19 cellular contexts compared by ENCODE assay signal in the genomic region with DNA sequence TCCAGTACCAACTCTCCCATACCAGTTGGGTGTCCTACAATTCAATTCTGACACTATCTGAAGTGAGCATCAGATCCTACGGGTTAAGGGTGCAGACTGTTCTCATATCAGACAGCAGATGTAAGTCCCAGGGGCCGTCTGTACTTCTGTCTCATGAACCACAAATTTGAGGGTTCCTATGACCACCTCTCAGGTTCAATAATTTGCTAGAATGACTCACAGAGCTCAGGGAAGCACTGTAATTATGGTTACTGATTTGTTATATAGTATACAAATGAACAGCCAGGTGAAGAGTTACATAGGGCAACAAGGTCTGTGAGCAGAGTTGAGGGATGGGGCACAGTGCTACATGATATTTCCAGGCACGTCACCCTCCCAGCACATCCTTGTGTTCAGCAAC.
DNase-seq lines count a peak whose midpoint lies in the region; ATAC-seq and TF ChIP-seq lines count a peak whose summit lies in the region.
"Had no signal": no experiment of that assay in that cellular context is flagged by ENCODE, and none has a peak within 500 bp of the region (broad histone marks: within the 10 kb centered on the region; RNA-seq: fewer than 3 reads in every experiment).

No MANE protein-coding gene starts in this region.

- no peaks in the 10 kb centered on the region for H3K9me3 Mint-ChIP-seq in activated T-helper 1 cell treated with anti-CD3 and anti-CD28 coated beads, Interleukin-12 subunit alpha, Interleukin-12 subunit beta, Interleukin-2, Interleukin-4 antibody, amounts not matched to agents 30 ng/mL and 10 ng/mL and 1 ng/mL, durations not matched to agents 14 hours and 24 hours and 36 hours
- H3K9me3 Mint-ChIP-seq: T-cell had no signal

- H3K9me3 ChIP-seq in psoas muscle = no peaks in the 10 kb centered on the region
- H3K9me3 ChIP-seq: transverse colon had no signal

- peaks cover 10% of the 10 kb centered on the region for H3K27me3 Mint-ChIP-seq in activated T-helper 1 cell treated with anti-CD3 and anti-CD28 coated beads, Interleukin-12 subunit alpha, Interleukin-12 subunit beta, Interleukin-2, Interleukin-4 antibody, amounts not matched to agents 30 ng/mL and 10 ng/mL and 1 ng/mL, durations not matched to agents 14 hours and 24 hours and 36 hours (ENCODE audit: insufficient read depth)
- H3K27me3 Mint-ChIP-seq: brain had no signal

- peak; percentile 74 for ATAC-seq in GM18907 (IDR thresholded peaks at IDR 0.05; ENCODE audit: unreplicated experiment)
- peak; percentile 40 for ATAC-seq in GM21737 (IDR thresholded peaks at IDR 0.05; ENCODE audit: unreplicated experiment)
- ATAC-seq in HG03135 (IDR thresholded peaks at IDR 0.05; ENCODE audit: unreplicated experiment) = peak; percentile 50
- ATAC-seq in psoas muscle = no peak
- ATAC-seq: activated CD8-positive, alpha-beta memory T cell treated with anti-CD3 and anti-CD28 coated beads, Interleukin-2, amount 10 ng/mL, durations not matched to agents 7 days and 5 days; T-cell had no signal

- H3K4me3 Mint-ChIP-seq in activated T-helper 1 cell treated with anti-CD3 and anti-CD28 coated beads, Interleukin-12 subunit alpha, Interleukin-12 subunit beta, Interleukin-2, Interleukin-4 antibody, amounts not matched to agents 30 ng/mL and 10 ng/mL and 1 ng/mL, durations not matched to agents 14 hours and 24 hours and 36 hours = no peak overlapping the region
- H3K4me3 Mint-ChIP-seq: activated CD8-positive, alpha-beta memory T cell treated with anti-CD3 and anti-CD28 coated beads, Interleukin-2, amount 10 ng/mL, durations not matched to agents 7 days and 5 days; brain; naive B cell; T-cell had no signal

- H3K4me1 Mint-ChIP-seq in activated T-helper 1 cell treated with anti-CD3 and anti-CD28 coated beads, Interleukin-12 subunit alpha, Interleukin-12 subunit beta, Interleukin-2, Interleukin-4 antibody, amounts not matched to agents 30 ng/mL and 10 ng/mL and 1 ng/mL, durations not matched to agents 14 hours and 24 hours and 36 hours (ENCODE audit: low read depth) = peaks cover 10% of the 10 kb centered on the region
- H3K4me1 Mint-ChIP-seq: brain had no signal

- no peaks in the 10 kb centered on the region for H3K36me3 Mint-ChIP-seq in activated T-helper 1 cell treated with anti-CD3 and anti-CD28 coated beads, Interleukin-12 subunit alpha, Interleukin-12 subunit beta, Interleukin-2, Interleukin-4 antibody, amounts not matched to agents 30 ng/mL and 10 ng/mL and 1 ng/mL, durations not matched to agents 14 hours and 24 hours and 36 hours (ENCODE audit: low read depth)
- H3K36me3 Mint-ChIP-seq: brain, naive B cell, T-cell had no signal

- no peaks in the 10 kb centered on the region for H3K4me1 ChIP-seq in psoas muscle
- H3K4me1 ChIP-seq: transverse colon had no signal

- no peaks in the 10 kb centered on the region for H3K36me3 ChIP-seq in psoas muscle (ENCODE audit: insufficient read depth in 1 of 2, low read depth in 1 of 2)
- H3K36me3 ChIP-seq: transverse colon had no signal

- peaks cover 0 to 2% (median 0%) of the 10 kb centered on the region in 3 donors for H3K27me3 ChIP-seq in psoas muscle (ENCODE audit: insufficient read depth in 3 of 3, low read length in 2 of 3)
- H3K27me3 ChIP-seq: transverse colon had no signal

- 87 to 90% (median 90%) methylated on average over 3 of the region's 3 CpGs for WGBS in psoas muscle, 3 donors

- H3K27ac ChIP-seq in psoas muscle = no peak overlapping the region
- H3K27ac ChIP-seq: transverse colon had no signal

- H3K4me3 ChIP-seq in psoas muscle = no peak overlapping the region
- H3K4me3 ChIP-seq: transverse colon had no signal

- peak; percentile 59 for DNase-seq in kidney tubule cell (ENCODE audit: low spot score)
- DNase-seq in NCI-H1417 treated with DMSO at 0.1 percent for 48 hours (lab: John Stamatoyannopoulos, UW) = no peak
- no peak for DNase-seq in stimulated activated CD4-positive, alpha-beta T cell treated with anti-CD3 and anti-CD28 coated beads, Interleukin-4, amount 100 ng/mL, for 24 hours
- DNase-seq in activated T-helper 1 cell treated with anti-CD3 and anti-CD28 coated beads, Interleukin-12 subunit alpha, Interleukin-12 subunit beta, Interleukin-2, Interleukin-4 antibody, amounts not matched to agents 30 ng/mL and 10 ng/mL and 1 ng/mL, durations not matched to agents 14 hours and 24 hours and 36 hours (ENCODE audit: low spot score) = no peak
- DNase-seq in psoas muscle = no peak
- DNase-seq: activated CD4-positive, CD25-positive, alpha-beta regulatory T cell; activated CD8-positive, alpha-beta memory T cell treated with anti-CD3 and anti-CD28 coated beads, Interleukin-2, amount 10 ng/mL, durations not matched to agents 7 days and 5 days; activated naive CD4-positive, alpha-beta T cell treated with Interleukin-2 at 50 U/mL for 16 hours; effector CD4-positive, alpha-beta T cell; MM.1S; naive B cell; NCI-H2081 treated with DMSO at 0.1 percent for 48 hours; NCI-H82; T-cell; transverse colon had no signal

- no peak overlapping the region for H3K27ac Mint-ChIP-seq in activated T-helper 1 cell treated with anti-CD3 and anti-CD28 coated beads, Interleukin-12 subunit alpha, Interleukin-12 subunit beta, Interleukin-2, Interleukin-4 antibody, amounts not matched to agents 30 ng/mL and 10 ng/mL and 1 ng/mL, durations not matched to agents 14 hours and 24 hours and 36 hours
- H3K27ac Mint-ChIP-seq: activated CD8-positive, alpha-beta memory T cell treated with anti-CD3 and anti-CD28 coated beads, Interleukin-2, amount 10 ng/mL, durations not matched to agents 7 days and 5 days; brain; naive B cell; T-cell had no signal

- intact Hi-C loops in activated T-helper 1 cell treated with anti-CD3 and anti-CD28 coated beads, Interleukin-12 subunit alpha, Interleukin-12 subunit beta, Interleukin-2, Interleukin-4 antibody, amounts not matched to agents 30 ng/mL and 10 ng/mL and 1 ng/mL, durations not matched to agents 14 hours and 24 hours and 36 hours (cut with micrococcal nuclease) = loop anchor here (5.0 kb wide), 1 partner anchor 1167 kb away; no protein-coding TSS in a partner anchor
- intact Hi-C loops in psoas muscle (cut with DNase I) = no loop called here

- TF ChIP-seq CTCF in psoas muscle (IDR thresholded peaks at IDR 0.05) = no peak

Comparison
In these comparisons a context has a peak if more than half of its experiments do, and no peak if none do; other contexts are left out.
1. ATAC-seq: peak in GM18907 (single experiment), GM21737 (single experiment) and HG03135 (single experiment); none in psoas muscle (0 of 4).